Comparison of ENCODE assay signal across 9 cellular contexts in genomic region chr19:58325623-58326022, GRCh38. TPM values are rescaled to one million over a fixed set of nuclear protein-coding genes. Genes with fewer than 3 reads are reported as not detected.
DNase-seq lines count a peak whose midpoint lies in the region; TF ChIP-seq lines count a peak whose summit lies in the region.
"Had no signal": no experiment of that assay in that cellular context is flagged by ENCODE, and none has a peak within 500 bp of the region (broad histone marks: within the 10 kb centered on the region; RNA-seq: fewer than 3 reads in every experiment).

No MANE protein-coding gene starts in this region.

- no peak for DNase-seq in GM12865 (ENCODE audit: low read depth)
- no peak for DNase-seq in NB4 (ENCODE audit: low read depth)
- DNase-seq in ovary: no peak
- no peak for DNase-seq in NCI-H524 (lab: John Stamatoyannopoulos, UW)
- DNase-seq in adrenal gland: no peak
- no peak for DNase-seq in uterus
- DNase-seq: H7, KBM-7 had no signal

- intact Hi-C loops in ovary (cut with DNase I): no loop called here
- intact Hi-C loops in adrenal gland (cut with DNase I): no loop called here
- intact Hi-C loops in uterus (cut with DNase I; ENCODE audit: low total_unique reads): no loop called here

- peaks cover 19 to 23% of the 10 kb centered on the region in 2 donors for H3K4me1 ChIP-seq in duodenal mucosa (ENCODE audit: control insufficient read depth in 1 of 2, insufficient read depth in 2 of 2, low read length in 2 of 2)
- H3K4me1 ChIP-seq in ovary (ENCODE audit: insufficient read depth): peaks cover 15% of the 10 kb centered on the region
- peaks cover 0 to 23% of the 10 kb centered on the region in 2 donors for H3K4me1 ChIP-seq in adrenal gland (replicated peaks in 1 of 2)
- peaks cover 0 to 5% of the 10 kb centered on the region in 2 donors for H3K4me1 ChIP-seq in uterus

- H3K9ac ChIP-seq in duodenal mucosa (ENCODE audit: low read depth in 1 of 2, low read length in 2 of 2): peak overlapping the region; percentile 12 to 80

- H3K27me3 ChIP-seq in duodenal mucosa (ENCODE audit: control insufficient read depth in 1 of 2, insufficient read depth in 2 of 2, low read length in 2 of 2) (no peaks in the 10 kb centered on the region), ovary (no peaks in the 10 kb centered on the region), adrenal gland (no peaks in the 10 kb centered on the region), uterus (no peaks in the 10 kb centered on the region)

- H3K4me3 ChIP-seq in GM12865 (ENCODE audit: low read depth, low read length) (peak overlapping the region; percentile 67), NB4 (ENCODE audit: low read depth, low read length) (peak overlapping the region; percentile 91), duodenal mucosa (ENCODE audit: low read depth in 1 of 2, low read length in 2 of 2) (peak overlapping the region; percentile 93 to 99), ovary (peak overlapping the region; percentile 1), adrenal gland (peak overlapping the region in 1 of 4 donors; percentile 64), uterus (no peak overlapping the region)

- TF ChIP-seq POLR2A in NB4 (IDR thresholded peaks at IDR 0.05; ENCODE audit: extremely low read depth, insufficient read length): no peak
- no peak for TF ChIP-seq POLR2A in ovary (IDR thresholded peaks at IDR 0.05)
- no peak for TF ChIP-seq POLR2A in adrenal gland (IDR thresholded peaks at IDR 0.05)
- no peak for TF ChIP-seq POLR2A in uterus (IDR thresholded peaks at IDR 0.05)

- no peak for TF ChIP-seq EP300 in ovary (IDR thresholded peaks at IDR 0.05)

- H3K9me3 ChIP-seq in duodenal mucosa (ENCODE audit: control insufficient read depth in 1 of 2, low read length in 2 of 2) (no peaks in the 10 kb centered on the region), ovary (no peaks in the 10 kb centered on the region), adrenal gland (replicated peaks in 1 of 3) (no peaks in the 10 kb centered on the region), uterus (no peaks in the 10 kb centered on the region)

- peaks cover 0 to 12% of the 10 kb centered on the region in 2 donors for H3K36me3 ChIP-seq in duodenal mucosa (ENCODE audit: control insufficient read depth in 1 of 2, insufficient read depth in 2 of 2, low read length in 2 of 2)
- no peaks in the 10 kb centered on the region for H3K36me3 ChIP-seq in ovary
- H3K36me3 ChIP-seq in adrenal gland (replicated peaks in 1 of 2): peaks cover 0 to 4% of the 10 kb centered on the region in 2 donors
- no peaks in the 10 kb centered on the region for H3K36me3 ChIP-seq in uterus

- TF ChIP-seq CTCF in GM12865 (IDR thresholded peaks at IDR 0.05; ENCODE audit: insufficient read depth, low read depth, low read length, missing control alignments) (no peak), NB4 (IDR thresholded peaks at IDR 0.05; ENCODE audit: low read depth, low read length) (no peak), ovary (IDR thresholded peaks at IDR 0.05) (no peak), adrenal gland (IDR thresholded peaks at IDR 0.05) (no peak), uterus (IDR thresholded peaks at IDR 0.05) (no peak)

- 83 to 85% (median 83%) methylated on average over 5 of the region's 5 CpGs for WGBS in ovary, 3 donors
- whole genome bisulfite sequencing in adrenal gland, 4 donors: 75 to 87% (median 81%) methylated on average over 5 of the region's 5 CpGs

- H3K27ac ChIP-seq in duodenal mucosa (ENCODE audit: low read depth, low read length): no peak overlapping the region
- no peak overlapping the region for H3K27ac ChIP-seq in ovary
- H3K27ac ChIP-seq in adrenal gland: no peak overlapping the region
- H3K27ac ChIP-seq in uterus: no peak overlapping the region

RNA-seq across cellular contexts. Expression of gene ZSCAN22, which starts 1.2 kb away (rescaled TPM):
- total RNA-seq in ovary: 1 to 10 TPM; 2.2 to 6.1 (median 4.5) TPM
- polyA plus RNA-seq in ovary: 1 to 10 TPM; 1.1 to 2.3 TPM
- 1 to 10 TPM; 1.8 to 4.8 (median 3.4) TPM for total RNA-seq in adrenal gland
- 1 to 10 TPM in 2 of 3 donors, under 1 TPM in 1; 0.98 to 3.1 (median 1.2) TPM for polyA plus RNA-seq in adrenal gland
- 1 to 10 TPM; 3.9 to 5.1 (median 4.6) TPM for total RNA-seq in uterus

RNA-seq across cellular contexts. Expression of gene ERVK3-1, which starts 20.4 kb away (rescaled TPM):
- total RNA-seq in ovary (10 to 100 TPM; 26.9 to 37.6 (median 29.9) TPM), adrenal gland (10 to 100 TPM; 18.4 to 49.8 (median 29.8) TPM), uterus (10 to 100 TPM; 27.1 to 62.1 (median 39.2) TPM)
- polyA plus RNA-seq in ovary (10 to 100 TPM; 27.4 to 52.5 TPM), adrenal gland (10 to 100 TPM; 36.3 to 70.5 (median 48.4) TPM)

RNA-seq across cellular contexts. Expression of gene A1BG, which starts 27.7 kb away (rescaled TPM):
- total RNA-seq in ovary: 10 to 100 TPM in 2 of 7 donors, 1 to 10 TPM in 5; 2.6 to 32.4 (median 4.8) TPM
- polyA plus RNA-seq in ovary: 10 to 100 TPM in 1 of 2 donors, under 1 TPM in 1; 0.38 to 11.8 TPM
- 10 to 100 TPM in 3 of 8 donors, 1 to 10 TPM in 5; 1.6 to 20.9 (median 6.5) TPM for total RNA-seq in adrenal gland
- polyA plus RNA-seq in adrenal gland: 10 to 100 TPM in 2 of 3 donors, not detected in 1; 31.3 to 41.3 TPM
- total RNA-seq in uterus: 100 to 1,000 TPM in 1 of 4 donors, 10 to 100 TPM in 1, 1 to 10 TPM in 2; 2.8 to 108 (median 12.9) TPM

RNA-seq across cellular contexts. Expression of gene ZNF497, which starts 36.9 kb away (rescaled TPM):
- 1 to 10 TPM; 2.5 to 6.5 (median 3.4) TPM for total RNA-seq in ovary
- polyA plus RNA-seq in ovary: 1 to 10 TPM in 1 of 2 donors, under 1 TPM in 1; 0.30 to 2.2 TPM
- 1 to 10 TPM in 7 of 8 donors, under 1 TPM in 1; 0.35 to 8.1 (median 1.6) TPM for total RNA-seq in adrenal gland
- polyA plus RNA-seq in adrenal gland: 1 to 10 TPM in 2 of 3 donors, under 1 TPM in 1; 0.20 to 2.2 (median 2.0) TPM
- total RNA-seq in uterus: 1 to 10 TPM in 3 of 4 donors, not detected in 1; 3.4 to 7.2 (median 6.8) TPM

RNA-seq across cellular contexts. Expression of gene ZNF8, which starts 46.9 kb away (rescaled TPM):
- total RNA-seq in ovary: 10 to 100 TPM in 1 of 7 donors, 1 to 10 TPM in 6; 4.8 to 10.6 (median 8.0) TPM
- polyA plus RNA-seq in ovary: 1 to 10 TPM; 2.7 to 4.2 TPM
- 1 to 10 TPM; 6.6 to 8.6 (median 7.0) TPM for total RNA-seq in adrenal gland
- 1 to 10 TPM; 1.6 to 2.6 (median 2.4) TPM for polyA plus RNA-seq in adrenal gland
- 10 to 100 TPM in 1 of 4 donors, 1 to 10 TPM in 3; 1.8 to 10.8 (median 8.2) TPM for total RNA-seq in uterus

Comparison
In these comparisons a context has a peak if more than half of its experiments do, and no peak if none do; other contexts are left out.
1. H3K4me3 ChIP-seq: peak in GM12865 (single experiment), NB4 (single experiment), duodenal mucosa (2 of 2) and ovary (single experiment); none in uterus (0 of 2).